In the genomic region with DNA sequence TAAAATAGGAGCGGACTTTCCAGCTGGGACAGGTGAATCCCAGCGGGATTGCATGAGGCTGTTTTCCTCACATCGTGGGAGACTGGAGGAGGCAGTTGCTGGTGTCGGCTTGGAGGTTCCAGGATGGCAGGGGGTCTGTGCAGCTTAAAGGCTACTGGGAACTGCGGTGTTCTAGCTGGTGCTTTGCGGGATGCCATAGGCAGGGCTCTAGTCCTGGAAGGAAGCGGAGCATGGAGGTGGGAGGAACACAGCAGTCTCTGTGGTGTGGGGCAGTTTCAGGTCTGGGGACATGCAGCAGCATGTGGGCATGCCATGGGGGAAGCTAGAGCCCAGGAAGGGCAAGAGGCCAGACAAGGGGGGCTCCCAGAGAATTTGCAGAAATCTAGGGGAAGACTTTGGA, we compare ENCODE assay signal across 33 cellular contexts.
"Had no signal": no experiment of that assay in that cellular context is flagged by ENCODE, and none has a peak within 500 bp of the region (broad histone marks: within the 10 kb centered on the region; RNA-seq: fewer than 3 reads in every experiment).

No MANE protein-coding gene starts in this region.

- H3K4me3 Mint-ChIP-seq: activated B cell treated with CpG ODN at 0.5 μM for 24 hours; activated CD8-positive, alpha-beta T cell treated with anti-CD3 and anti-CD28 coated beads for 36 hours; activated naive CD8-positive, alpha-beta T cell; activated T-cell treated with anti-CD3 and anti-CD28 coated beads, Interleukin-2, amount 50 U/mL, for 4 hours; activated T-helper 17 cell treated with anti-CD3 and anti-CD28 coated beads, Interleukin-2, amount 50 U/mL, for 72 hours; dendritic cell treated with granulocyte-macrophage colony-stimulating factor and Interleukin-4, amounts not matched to agents 40 ng/mL and 50 ng/mL, for 4 days; effector memory CD8-positive, alpha-beta T cell; T-cell; T-helper 17 cell; T-helper 2 cell treated with Interferon-gamma antibody and Interleukin-4, amounts not matched to agents 5 μg/mL and 100 μg/mL, for 36 hours had no signal

- H3K27ac Mint-ChIP-seq: activated B cell treated with CpG ODN at 0.5 μM for 24 hours; activated CD8-positive, alpha-beta T cell treated with anti-CD3 and anti-CD28 coated beads for 36 hours; activated naive CD8-positive, alpha-beta T cell; activated T-helper 17 cell treated with anti-CD3 and anti-CD28 coated beads, Interleukin-2, amount 50 U/mL, for 72 hours; dendritic cell treated with granulocyte-macrophage colony-stimulating factor and Interleukin-4, amounts not matched to agents 40 ng/mL and 50 ng/mL, for 4 days; effector memory CD8-positive, alpha-beta T cell; T-cell; T-helper 17 cell; T-helper 2 cell treated with Interferon-gamma antibody and Interleukin-4, amounts not matched to agents 5 μg/mL and 100 μg/mL, for 36 hours had no signal

- H3K9me3 Mint-ChIP-seq: activated CD8-positive, alpha-beta T cell treated with anti-CD3 and anti-CD28 coated beads for 36 hours; activated T-cell treated with anti-CD3 and anti-CD28 coated beads, Interleukin-2, amount 50 U/mL, for 4 hours; activated T-helper 17 cell treated with anti-CD3 and anti-CD28 coated beads, Interleukin-2, amount 50 U/mL, for 72 hours; dendritic cell treated with granulocyte-macrophage colony-stimulating factor and Interleukin-4, amounts not matched to agents 40 ng/mL and 50 ng/mL, for 4 days; effector memory CD8-positive, alpha-beta T cell; T-cell; T-helper 2 cell treated with Interferon-gamma antibody and Interleukin-4, amounts not matched to agents 5 μg/mL and 100 μg/mL, for 36 hours had no signal

- H3K27me3 Mint-ChIP-seq: activated B cell treated with CpG ODN at 0.5 μM for 24 hours; activated CD8-positive, alpha-beta T cell treated with anti-CD3 and anti-CD28 coated beads for 36 hours; dendritic cell treated with granulocyte-macrophage colony-stimulating factor and Interleukin-4, amounts not matched to agents 40 ng/mL and 50 ng/mL, for 4 days had no signal

- H3K27me3 ChIP-seq: brain microvascular endothelial cell, colonic mucosa, dorsolateral prefrontal cortex had no signal

- DNase-seq: activated B cell treated with CpG ODN at 0.5 μM for 24 hours; activated CD4-positive, alpha-beta T cell treated with anti-CD3 and anti-CD28 coated beads for 48 hours; activated CD4-positive, alpha-beta T cell treated with anti-CD3 and anti-CD28 coated beads, Interleukin-2, amount 50 U/mL, for 1 hour; activated CD4-positive, alpha-beta T cell treated with anti-CD3 and anti-CD28 coated beads, Interleukin-2, amount 50 U/mL, for 48 hours; activated CD8-positive, alpha-beta memory T cell treated with anti-CD3 and anti-CD28 coated beads for 24 hours; activated CD8-positive, alpha-beta T cell treated with anti-CD3 and anti-CD28 coated beads for 36 hours; activated effector memory CD4-positive, alpha-beta T cell treated with Interleukin-2 at 50 U/mL for 16 hours; activated gamma-delta T cell treated with Interleukin-2 at 50 U/mL for 16 hours; activated naive CD4-positive, alpha-beta T cell treated with anti-CD3 and anti-CD28 coated beads, Interleukin-2, amount 50 U/mL, for 16 hours; activated naive CD4-positive, alpha-beta T cell treated with Interleukin-2 at 50 U/mL for 16 hours; activated T-cell treated with anti-CD3 and anti-CD28 coated beads, Interleukin-2, amount 50 U/mL, for 4 hours; amniotic stem cell; anterior cingulate cortex; brain microvascular endothelial cell; central memory CD4-positive, alpha-beta T cell; cerebellar nuclear complex; colonic mucosa; dorsolateral prefrontal cortex; effector CD4-positive, alpha-beta T cell; effector memory CD8-positive, alpha-beta T cell; esophagus squamous epithelium; foreskin melanocyte; heart right ventricle; T-cell; T-helper 17 cell; T1000; WERI-Rb-1 had no signal

- H3K4me1 ChIP-seq: colonic mucosa, esophagus squamous epithelium, gastroesophageal sphincter, heart right ventricle had no signal

- H3K4me1 Mint-ChIP-seq: activated B cell treated with CpG ODN at 0.5 μM for 24 hours; activated T-helper 17 cell treated with anti-CD3 and anti-CD28 coated beads, Interleukin-2, amount 50 U/mL, for 72 hours; T-cell; T-helper 17 cell had no signal

- H3K36me3 Mint-ChIP-seq: activated naive CD8-positive, alpha-beta T cell; T-cell had no signal

- H3K4me3 ChIP-seq: colonic mucosa, dorsolateral prefrontal cortex, esophagus squamous epithelium, gastroesophageal sphincter, heart right ventricle had no signal

- H3K36me3 ChIP-seq: brain microvascular endothelial cell, colonic mucosa, esophagus squamous epithelium, gastroesophageal sphincter, heart right ventricle, WERI-Rb-1 had no signal

- H3K9me3 ChIP-seq: colonic mucosa, esophagus squamous epithelium, gastroesophageal sphincter, heart right ventricle had no signal

- H3K27ac ChIP-seq: brain microvascular endothelial cell, colonic mucosa, dorsolateral prefrontal cortex, epithelial cell of prostate, esophagus squamous epithelium, gastroesophageal sphincter, heart right ventricle, WERI-Rb-1 had no signal
